Comparison of ENCODE assay signal across 14 cellular contexts in genomic region chr14:61533513-61534255, GRCh38.
DNase-seq lines count a peak whose midpoint lies in the region; ATAC-seq and TF ChIP-seq lines count a peak whose summit lies in the region.
"Had no signal": no experiment of that assay in that cellular context is flagged by ENCODE, and none has a peak within 500 bp of the region (broad histone marks: within the 10 kb centered on the region; RNA-seq: fewer than 3 reads in every experiment).

No MANE protein-coding gene starts in this region.

- TF ChIP-seq CTCF in MCF 10A (IDR thresholded peaks at IDR 0.05; ENCODE audit: unreplicated experiment) (no peak), breast epithelium (IDR thresholded peaks at IDR 0.05) (no peak), left ventricle myocardium inferior (IDR thresholded peaks at IDR 0.05; ENCODE audit: borderline replicate concordance) (no peak), type B pancreatic cell (conservative IDR thresholded peaks at IDR 0.05) (no peak), PC-3 (conservative IDR thresholded peaks at IDR 0.05; ENCODE audit: low read depth, low read length) (no peak)

- no peaks in the 10 kb centered on the region for H3K27me3 ChIP-seq in breast epithelium
- H3K27me3 ChIP-seq in left ventricle myocardium inferior (ENCODE audit: low read depth): no peaks in the 10 kb centered on the region
- H3K27me3 ChIP-seq in PC-3 (ENCODE audit: low read length): no peaks in the 10 kb centered on the region
- H3K27me3 ChIP-seq: gastrocnemius medialis, left lung had no signal

- H2AFZ ChIP-seq in PC-3 (ENCODE audit: low read length): no peak overlapping the region

- no peaks in the 10 kb centered on the region for H4K20me1 ChIP-seq in PC-3 (ENCODE audit: low read length)

- CTCF ChIA-PET in MCF 10A (lab: Yijun Ruan, JAX) (interaction anchor here (1.1 kb wide), 1 partner anchor 58 kb away, joined by 6 read pairs; no protein-coding TSS in a partner anchor), PC-3 (lab: Charles Lee) (no interaction called here)
- CTCF ChIA-PET in activated CD8-positive, alpha-beta T cell treated with anti-CD3 and anti-CD28 coated beads, Interleukin-2, amount 10 ng/mL, durations not matched to agents 7 days and 5 days (lab: Charles Lee): no interaction called here

- no peak overlapping the region for H3K9ac ChIP-seq in PC-3 (ENCODE audit: low read length)

- no peaks in the 10 kb centered on the region for H3K36me3 ChIP-seq in breast epithelium
- H3K36me3 ChIP-seq in left ventricle myocardium inferior: peaks cover 4% of the 10 kb centered on the region
- H3K36me3 ChIP-seq in PC-3 (ENCODE audit: low read depth, low read length): 0 out of 2 replicates have a peak, but pooled peaks cover 2% of the 10 kb centered on the region
- H3K36me3 ChIP-seq: gastrocnemius medialis had no signal

- ATAC-seq in activated CD8-positive, alpha-beta T cell treated with anti-CD3 and anti-CD28 coated beads, Interleukin-2, amount 10 ng/mL, durations not matched to agents 7 days and 5 days: no peak
- ATAC-seq in GM18907 (IDR thresholded peaks at IDR 0.05; ENCODE audit: unreplicated experiment): no peak
- ATAC-seq in PC-3: no peak
- no peak for ATAC-seq in GM21717 (IDR thresholded peaks at IDR 0.05; ENCODE audit: unreplicated experiment)
- ATAC-seq: gastrocnemius medialis, left lung had no signal

- H3K4me1 Mint-ChIP-seq in MCF 10A (ENCODE audit: insufficient read depth, unreplicated experiment) (peaks cover 47% of the 10 kb centered on the region), type B pancreatic cell (ENCODE audit: unreplicated experiment) (peaks cover 33% of the 10 kb centered on the region)
- peaks cover 92% of the 10 kb centered on the region for H3K4me1 Mint-ChIP-seq in activated CD8-positive, alpha-beta T cell treated with anti-CD3 and anti-CD28 coated beads, Interleukin-2, amount 10 ng/mL, durations not matched to agents 7 days and 5 days (ENCODE audit: low read depth)

- H3K9me3 ChIP-seq in breast epithelium (no peaks in the 10 kb centered on the region), left ventricle myocardium inferior (replicated peaks) (no peaks in the 10 kb centered on the region), PC-3 (ENCODE audit: low read length) (no peaks in the 10 kb centered on the region)
- H3K9me3 ChIP-seq: gastrocnemius medialis, left lung had no signal

- peaks cover 5% of the 10 kb centered on the region for H3K36me3 Mint-ChIP-seq in MCF 10A (ENCODE audit: insufficient read depth, unreplicated experiment)
- peaks cover 91% of the 10 kb centered on the region for H3K36me3 Mint-ChIP-seq in activated CD8-positive, alpha-beta T cell treated with anti-CD3 and anti-CD28 coated beads, Interleukin-2, amount 10 ng/mL, durations not matched to agents 7 days and 5 days (ENCODE audit: low read depth)
- peaks cover 5% of the 10 kb centered on the region for H3K36me3 Mint-ChIP-seq in type B pancreatic cell

- H3K4me1 ChIP-seq in breast epithelium: peaks cover 0 to 7% of the 10 kb centered on the region in 2 donors
- peaks cover 83% of the 10 kb centered on the region for H3K4me1 ChIP-seq in left ventricle myocardium inferior
- peaks cover 77% of the 10 kb centered on the region for H3K4me1 ChIP-seq in PC-3 (ENCODE audit: insufficient read depth, low read length)

- no peaks in the 10 kb centered on the region for H3K27me3 Mint-ChIP-seq in MCF 10A (ENCODE audit: insufficient read depth, unreplicated experiment)
- H3K27me3 Mint-ChIP-seq in activated CD8-positive, alpha-beta T cell treated with anti-CD3 and anti-CD28 coated beads, Interleukin-2, amount 10 ng/mL, durations not matched to agents 7 days and 5 days (ENCODE audit: low read depth): no peaks in the 10 kb centered on the region
- no peaks in the 10 kb centered on the region for H3K27me3 Mint-ChIP-seq in type B pancreatic cell
- H3K27me3 Mint-ChIP-seq: IgD-negative memory B cell had no signal

- H3K4me3 Mint-ChIP-seq in MCF 10A (ENCODE audit: unreplicated experiment): no peak overlapping the region
- no peak overlapping the region for H3K4me3 Mint-ChIP-seq in activated CD8-positive, alpha-beta T cell treated with anti-CD3 and anti-CD28 coated beads, Interleukin-2, amount 10 ng/mL, durations not matched to agents 7 days and 5 days
- H3K4me3 Mint-ChIP-seq in type B pancreatic cell: no peak overlapping the region

- peaks cover 7% of the 10 kb centered on the region for H3F3A ChIP-seq in PC-3 (ENCODE audit: low read length, unreplicated experiment)

- peak; percentile 69 for DNase-seq in MCF 10A (ENCODE audit: unreplicated experiment)
- no peak for DNase-seq in breast epithelium (ENCODE audit: low spot score in 2 of 2)
- no peak for DNase-seq in activated CD8-positive, alpha-beta T cell treated with anti-CD3 and anti-CD28 coated beads, Interleukin-2, amount 10 ng/mL, durations not matched to agents 7 days and 5 days
- no peak for DNase-seq in left ventricle myocardium inferior
- DNase-seq in type B pancreatic cell (ENCODE audit: extremely low spot score, unreplicated experiment): no peak
- DNase-seq in PC-3: no peak
- DNase-seq: effector CD4-positive, alpha-beta T cell; gastrocnemius medialis; left lung; NCI-H2081 treated with DMSO at 0.1 percent for 48 hours; occipital lobe had no signal

- H3K79me2 ChIP-seq in PC-3 (ENCODE audit: low read length): no peaks in the 10 kb centered on the region

- H3K27ac ChIP-seq in breast epithelium: no peak overlapping the region
- peak overlapping the region; percentile 7 for H3K27ac ChIP-seq in left ventricle myocardium inferior (replicated peaks)
- no peak overlapping the region for H3K27ac ChIP-seq in PC-3 (ENCODE audit: low read length)
- H3K27ac ChIP-seq: gastrocnemius medialis had no signal

- H3K9me3 Mint-ChIP-seq in MCF 10A (ENCODE audit: unreplicated experiment): no peaks in the 10 kb centered on the region
- no peaks in the 10 kb centered on the region for H3K9me3 Mint-ChIP-seq in activated CD8-positive, alpha-beta T cell treated with anti-CD3 and anti-CD28 coated beads, Interleukin-2, amount 10 ng/mL, durations not matched to agents 7 days and 5 days (ENCODE audit: insufficient read depth)
- no peaks in the 10 kb centered on the region for H3K9me3 Mint-ChIP-seq in type B pancreatic cell
- H3K9me3 Mint-ChIP-seq: IgD-negative memory B cell had no signal

- no TSS peak for BruUV-seq in MCF 10A (replicated peaks; lab: Mats Ljungman, UMichigan)
- BruUV-seq in PC-3 (replicated peaks; lab: Mats Ljungman, UMichigan): no TSS peak

- POLR2A ChIA-PET in MCF 10A (lab: Yijun Ruan, JAX) (interaction anchor here (0.7 to 9.3 kb wide), 10 partner anchors 8 to 166 kb away, joined by 3 to 103 read pairs (median 6); partner anchors contain the start of gene HIF1A), PC-3 (lab: Charles Lee; ENCODE audit: unreplicated experiment) (interaction anchor here (0.6 to 0.7 kb wide), 2 partner anchors 185 to 467 kb away, joined by 4 to 10 read pairs; no protein-coding TSS in a partner anchor)
- POLR2A ChIA-PET in activated CD8-positive, alpha-beta T cell treated with anti-CD3 and anti-CD28 coated beads, Interleukin-2, amount 10 ng/mL, durations not matched to agents 7 days and 5 days (lab: Charles Lee): interaction anchor here (0.7 kb wide), 1 partner anchor 40 kb away, joined by 3 read pairs; no protein-coding TSS in a partner anchor

- H3K4me2 ChIP-seq in PC-3 (ENCODE audit: low read length): no peak overlapping the region

- intact Hi-C loops in MCF 10A (cut with micrococcal nuclease): no loop called here
- intact Hi-C loops in breast epithelium (cut with DNase I; ENCODE audit: low total_unique reads): loop anchor here (2.0 kb wide), 1 partner anchor 53 kb away; no protein-coding TSS in a partner anchor
- intact Hi-C loops in left ventricle myocardium inferior (cut with micrococcal nuclease): no loop called here
- intact Hi-C loops in PC-3 (cut with micrococcal nuclease): no loop called here

- no peak for TF ChIP-seq POLR2A in breast epithelium (IDR thresholded peaks at IDR 0.05)

- H3K9me2 ChIP-seq in PC-3 (replicated peaks; ENCODE audit: low read length): no peaks in the 10 kb centered on the region

- H3K27ac Mint-ChIP-seq in MCF 10A (ENCODE audit: low read depth, unreplicated experiment) (no peak overlapping the region), type B pancreatic cell (peak overlapping the region; percentile 10)
- peak overlapping the region; percentile 56 for H3K27ac Mint-ChIP-seq in activated CD8-positive, alpha-beta T cell treated with anti-CD3 and anti-CD28 coated beads, Interleukin-2, amount 10 ng/mL, durations not matched to agents 7 days and 5 days

- H3K4me3 ChIP-seq in breast epithelium: no peak overlapping the region
- H3K4me3 ChIP-seq in left ventricle myocardium inferior: no peak overlapping the region
- H3K4me3 ChIP-seq in PC-3 (ENCODE audit: low read length): no peak overlapping the region
- H3K4me3 ChIP-seq: gastrocnemius medialis, left lung had no signal
